Comparison of ENCODE assay signal across 12 cellular contexts in genomic region chr15:70491641-70492040, GRCh38.
DNase-seq lines count a peak whose midpoint lies in the region; ATAC-seq lines count a peak whose summit lies in the region.
"Had no signal": no experiment of that assay in that cellular context is flagged by ENCODE, and none has a peak within 500 bp of the region (broad histone marks: within the 10 kb centered on the region; RNA-seq: fewer than 3 reads in every experiment).

No MANE protein-coding gene starts in this region.

- intact Hi-C loops in activated CD4-positive, alpha-beta T cell treated with anti-CD3 and anti-CD28 coated beads, Interleukin-2, amount 10 ng/mL, durations not matched to agents 24 days and 14 days (cut with micrococcal nuclease), result loop anchor here (1.0 to 5.0 kb wide), 8 partner anchors 13 to 917 kb away; no protein-coding TSS in a partner anchor

- no peak for ATAC-seq in activated naive CD4-positive, alpha-beta T cell treated with anti-CD3 and anti-CD28 coated beads, Interleukin-2, amount 50 U/mL, for 72 hours
- no peak for ATAC-seq in HG03432 (IDR thresholded peaks at IDR 0.05; ENCODE audit: unreplicated experiment)

- H3K36me3 ChIP-seq in Karpas-422 (ENCODE audit: insufficient read depth, low read length) (no peaks in the 10 kb centered on the region), skeletal muscle satellite cell (ENCODE audit: insufficient read depth, low read length) (no peaks in the 10 kb centered on the region)

- H3K4me3 ChIP-seq in Karpas-422 (ENCODE audit: low read length), result no peak overlapping the region
- no peak overlapping the region for H3K4me3 ChIP-seq in skeletal muscle satellite cell (ENCODE audit: low read length)

- H3K27me3 ChIP-seq in Karpas-422 (ENCODE audit: low read length) (no peaks in the 10 kb centered on the region), skeletal muscle satellite cell (ENCODE audit: control insufficient read depth, insufficient read depth, low read length) (peaks cover 7% of the 10 kb centered on the region)

- H3K9me3 ChIP-seq in Karpas-422 (ENCODE audit: low read length) (no peaks in the 10 kb centered on the region), skeletal muscle satellite cell (replicated peaks; ENCODE audit: low read length) (no peaks in the 10 kb centered on the region)

- in situ Hi-C loops in ACHN (cut with HindIII; ENCODE audit: low pct_ligation_motif_present, low pct_unique_long_range_greater_than_20kb, low sequenced_read_pairs), result no loop called here

- peak overlapping the region; percentile 81 for H3K4me3 Mint-ChIP-seq in activated CD4-positive, alpha-beta T cell treated with anti-CD3 and anti-CD28 coated beads, Interleukin-2, amount 10 ng/mL, durations not matched to agents 24 days and 14 days

- 0 out of 2 replicates have a peak overlapping the region, but pooled peaks have one; percentile 20 for H2AFZ ChIP-seq in Karpas-422 (ENCODE audit: low read length)

- DNase-seq in activated CD4-positive, alpha-beta T cell treated with anti-CD3 and anti-CD28 coated beads, Interleukin-2, amount 10 ng/mL, durations not matched to agents 24 days and 14 days, result peak; percentile 66
- no peak for DNase-seq in activated CD4-positive, alpha-beta T cell treated with anti-CD3 and anti-CD28 coated beads for 4 hours
- DNase-seq in Karpas-422 (no peak), ACHN (no peak)
- DNase-seq in activated naive CD4-positive, alpha-beta T cell treated with anti-CD3 and anti-CD28 coated beads, Interleukin-2, amount 50 U/mL, for 72 hours (ENCODE audit: low spot score in 2 of 2), result no peak
- DNase-seq in stimulated activated CD4-positive, alpha-beta T cell treated with anti-CD3 and anti-CD28 coated beads, Interleukin-1b, Interleukin-23, amount 100 ng/mL, for 48 hours, result no peak
- DNase-seq: left ventricle myocardium superior, NCI-H1694, nucleus accumbens, SHP77 had no signal

- no peaks in the 10 kb centered on the region for H3K79me2 ChIP-seq in Karpas-422 (ENCODE audit: low read length)

- peaks cover 87% of the 10 kb centered on the region for H3K4me1 Mint-ChIP-seq in activated CD4-positive, alpha-beta T cell treated with anti-CD3 and anti-CD28 coated beads, Interleukin-2, amount 10 ng/mL, durations not matched to agents 24 days and 14 days

- H3K4me2 ChIP-seq in Karpas-422 (ENCODE audit: low read depth, low read length, poor library complexity, severe bottlenecking) (peak overlapping the region; percentile 38), skeletal muscle satellite cell (ENCODE audit: low read length) (no peak overlapping the region)

- H3K9me3 Mint-ChIP-seq in activated CD4-positive, alpha-beta T cell treated with anti-CD3 and anti-CD28 coated beads, Interleukin-2, amount 10 ng/mL, durations not matched to agents 24 days and 14 days, result no peaks in the 10 kb centered on the region
- H3K9me3 Mint-ChIP-seq in activated naive CD4-positive, alpha-beta T cell treated with anti-CD3 and anti-CD28 coated beads, Interleukin-2, amount 50 U/mL, for 72 hours, result no peaks in the 10 kb centered on the region

- H3K27ac Mint-ChIP-seq in activated CD4-positive, alpha-beta T cell treated with anti-CD3 and anti-CD28 coated beads, Interleukin-2, amount 10 ng/mL, durations not matched to agents 24 days and 14 days, result peak overlapping the region; percentile 96
- H3K27ac Mint-ChIP-seq in activated naive CD4-positive, alpha-beta T cell treated with anti-CD3 and anti-CD28 coated beads, Interleukin-2, amount 50 U/mL, for 72 hours, result peak overlapping the region; percentile 92 to 95

- 0 out of 2 replicates have a peak, but pooled peaks cover 4% of the 10 kb centered on the region for H4K20me1 ChIP-seq in Karpas-422 (ENCODE audit: insufficient read depth, low read depth, low read length)

- peaks cover 34% of the 10 kb centered on the region for H3K4me1 ChIP-seq in Karpas-422 (ENCODE audit: low read length)
- peaks cover 67% of the 10 kb centered on the region for H3K4me1 ChIP-seq in skeletal muscle satellite cell (ENCODE audit: control insufficient read depth, insufficient read depth, low read length)

- no peaks in the 10 kb centered on the region for H3K36me3 Mint-ChIP-seq in activated CD4-positive, alpha-beta T cell treated with anti-CD3 and anti-CD28 coated beads, Interleukin-2, amount 10 ng/mL, durations not matched to agents 24 days and 14 days (ENCODE audit: low read depth)
- no peaks in the 10 kb centered on the region for H3K36me3 Mint-ChIP-seq in activated naive CD4-positive, alpha-beta T cell treated with anti-CD3 and anti-CD28 coated beads, Interleukin-2, amount 50 U/mL, for 72 hours

- peak overlapping the region; percentile 30 for H3K9ac ChIP-seq in Karpas-422 (ENCODE audit: low read length)
- peak overlapping the region; percentile 57 for H3K9ac ChIP-seq in skeletal muscle satellite cell (ENCODE audit: low read depth, low read length)

- peaks cover 27% of the 10 kb centered on the region for H3K27me3 Mint-ChIP-seq in activated CD4-positive, alpha-beta T cell treated with anti-CD3 and anti-CD28 coated beads, Interleukin-2, amount 10 ng/mL, durations not matched to agents 24 days and 14 days

- H3K27ac ChIP-seq in Karpas-422 (ENCODE audit: low read length), result no peak overlapping the region

- no peaks in the 10 kb centered on the region for H3K9me2 ChIP-seq in Karpas-422 (replicated peaks; ENCODE audit: insufficient read depth, low read length)
